Comparison of ENCODE assay signal across 21 cellular contexts in genomic region chr2:118388771-118389170, GRCh38.
A peak's percentile ranks its signal among the peaks of the same experiment; 100 is the strongest.
DNase-seq lines count a peak whose midpoint lies in the region; TF ChIP-seq lines count a peak whose summit lies in the region.
"Had no signal": no experiment of that assay in that cellular context is flagged by ENCODE, and none has a peak within 500 bp of the region (broad histone marks: within the 10 kb centered on the region; RNA-seq: fewer than 3 reads in every experiment).

No MANE protein-coding gene starts in this region.

- H3K4me1 ChIP-seq in smooth muscle cell (ENCODE audit: low read depth): no peaks in the 10 kb centered on the region
- H3K4me1 ChIP-seq: heart right ventricle, right lobe of liver had no signal

- H3K9ac ChIP-seq in smooth muscle cell (ENCODE audit: low read depth): no peak overlapping the region

- no peaks in the 10 kb centered on the region for H3K9me3 ChIP-seq in smooth muscle cell (replicated peaks; ENCODE audit: low read depth)
- H3K9me3 ChIP-seq: heart right ventricle, mucosa of descending colon, neutrophil, right lobe of liver, thoracic aorta had no signal

- no peak overlapping the region for H3K4me2 ChIP-seq in smooth muscle cell

- CTCF ChIA-PET in RWPE1 (lab: Yijun Ruan, JAX): no interaction called here

- no peak for TF ChIP-seq CTCF in RWPE1 (conservative IDR thresholded peaks at IDR 0.05; ENCODE audit: low read depth)
- no peak for TF ChIP-seq CTCF in fibroblast of the aortic adventitia (IDR thresholded peaks at IDR 0.05; ENCODE audit: insufficient read depth, low read length)
- TF ChIP-seq CTCF in smooth muscle cell (IDR thresholded peaks at IDR 0.05; ENCODE audit: borderline replicate concordance, insufficient read depth, poor library complexity, severe bottlenecking): no peak

- no peaks in the 10 kb centered on the region for H4K20me1 ChIP-seq in smooth muscle cell (ENCODE audit: low read depth)

- H3K36me3 ChIP-seq in smooth muscle cell (ENCODE audit: low read depth): no peaks in the 10 kb centered on the region
- H3K36me3 ChIP-seq: heart right ventricle, neutrophil, right lobe of liver, thoracic aorta had no signal

- DNase-seq in ELR (ENCODE audit: low read depth) (peak; percentile 40), RWPE1 (ENCODE audit: low spot score) (peak; percentile 54), fibroblast of the aortic adventitia (ENCODE audit: low read depth) (peak; percentile 63), smooth muscle cell (lab: John Stamatoyannopoulos, UW; ENCODE audit: unreplicated experiment) (no peak), mesenteric fat pad (ENCODE audit: low spot score) (no peak), NCI-H1105 treated with DMSO at 0.1 percent for 48 hours (lab: John Stamatoyannopoulos, UW) (no peak)
- DNase-seq in stimulated activated naive CD4-positive, alpha-beta T cell (lab: John Stamatoyannopoulos, UW): no peak
- DNase-seq: activated CD4-positive, alpha-beta T cell treated with anti-CD3 and anti-CD28 coated beads for 1 hour; activated gamma-delta T cell; amniotic stem cell; GOT3; heart right ventricle; mucosa of descending colon; NCI-H1694; NCI-H345; right lobe of liver; SHP77 treated with DMSO at 0.1 percent for 48 hours; stimulated activated CD4-positive, alpha-beta T cell treated with anti-CD3 and anti-CD28 coated beads, Interleukin-2, amount 100 ng/mL, for 48 hours; T-helper 9 cell had no signal

- H2AFZ ChIP-seq in smooth muscle cell (ENCODE audit: low read depth): no peak overlapping the region

- H3K27ac ChIP-seq in RWPE1: no peak overlapping the region
- peak overlapping the region; percentile 70 for H3K27ac ChIP-seq in smooth muscle cell (ENCODE audit: low read depth)
- H3K27ac ChIP-seq: heart right ventricle, neutrophil, right lobe of liver, thoracic aorta had no signal

- H3K4me3 ChIP-seq in fibroblast of the aortic adventitia (ENCODE audit: low read depth, low read length) (no peak overlapping the region), smooth muscle cell (no peak overlapping the region)
- H3K4me3 ChIP-seq: heart right ventricle, mucosa of descending colon, right lobe of liver, thoracic aorta had no signal

- 83% methylated on average over 2 of the region's 2 CpGs for WGBS in smooth muscle cell (ENCODE audit: low lambda C conversion rate)

- no peaks in the 10 kb centered on the region for H3K79me2 ChIP-seq in smooth muscle cell (ENCODE audit: low read depth)

- POLR2A ChIA-PET in RWPE1 (lab: Yijun Ruan, JAX; ENCODE audit: low non-redundant PET): no interaction called here

- H3F3A ChIP-seq in smooth muscle cell (ENCODE audit: low read depth): no peaks in the 10 kb centered on the region

- no peaks in the 10 kb centered on the region for H3K27me3 ChIP-seq in smooth muscle cell (ENCODE audit: low read depth)
- H3K27me3 ChIP-seq: right lobe of liver had no signal

Comparison
In these comparisons a context has a peak if more than half of its experiments do, and no peak if none do; other contexts are left out.
1. DNase-seq: peak in ELR (single experiment), RWPE1 (single experiment) and fibroblast of the aortic adventitia (single experiment); none in smooth muscle cell (single experiment), stimulated activated naive CD4-positive, alpha-beta T cell (0 of 6), mesenteric fat pad (single experiment) and NCI-H1105 treated with DMSO at 0.1 percent for 48 hours (single experiment).